In the genomic region with DNA sequence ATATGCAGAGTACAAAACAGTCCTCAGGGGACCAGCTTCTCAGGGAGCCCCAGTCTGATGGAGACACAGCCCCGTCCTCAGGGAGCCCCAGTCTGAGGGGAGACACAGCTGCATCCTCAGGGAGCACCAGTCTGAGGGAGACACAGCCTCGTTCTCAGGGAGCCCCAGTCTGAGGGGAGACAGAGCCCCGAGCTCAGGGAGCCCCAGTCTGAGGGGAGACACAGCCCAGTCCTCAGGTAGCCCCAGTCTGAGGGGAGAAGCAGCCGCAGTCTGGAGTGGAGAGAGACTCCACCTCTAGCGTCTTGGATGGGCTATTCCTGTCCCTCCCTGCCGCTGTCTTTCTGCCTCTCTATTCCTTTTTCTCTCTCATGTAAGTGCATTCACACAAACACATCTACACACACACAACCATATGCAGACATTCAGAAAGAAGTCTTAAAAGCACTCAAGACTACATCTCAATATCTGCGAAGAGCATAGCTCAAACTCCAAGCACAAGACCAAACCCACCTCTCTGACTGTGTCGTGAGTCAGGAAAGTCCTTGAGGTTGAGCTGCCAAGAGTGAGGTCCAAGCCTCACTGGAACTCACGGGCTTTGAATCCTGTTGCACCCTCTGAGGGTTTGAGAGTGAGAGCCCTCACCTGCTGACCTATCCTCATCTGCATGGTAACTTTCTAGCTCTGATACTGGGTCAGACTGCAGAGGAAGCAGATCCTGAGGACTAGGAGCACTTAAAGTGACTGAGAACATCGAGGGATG, we compare ENCODE assay signal across 33 cellular contexts.
"Had no signal": no experiment of that assay in that cellular context is flagged by ENCODE, and none has a peak within 500 bp of the region (broad histone marks: within the 10 kb centered on the region; RNA-seq: fewer than 3 reads in every experiment).

No MANE protein-coding gene starts in this region.

- H3K79me2 ChIP-seq: hepatocyte had no signal

- ATAC-seq: activated CD4-positive, CD25-positive, alpha-beta regulatory T cell treated with anti-CD3 and anti-CD28 coated beads, Interleukin-2, amount 50 U/mL, for 24 hours; activated CD8-positive, alpha-beta T cell treated with anti-CD3 and anti-CD28 coated beads for 36 hours; activated T-cell treated with anti-CD3 and anti-CD28 coated beads, Interleukin-2, amount 50 U/mL, for 4 hours; body of pancreas; effector memory CD8-positive, alpha-beta T cell; foreskin keratinocyte; gastrocnemius medialis; T-helper 17 cell had no signal

- H3K4me3 ChIP-seq: body of pancreas, cardiac muscle cell, esophagus muscularis mucosa, gastrocnemius medialis, heart right ventricle, hepatocyte had no signal

- H3K36me3 ChIP-seq: cardiac muscle cell, gastrocnemius medialis, heart right ventricle, WERI-Rb-1 had no signal

- H3K4me1 ChIP-seq: foreskin keratinocyte, gastrocnemius medialis had no signal

- FAIRE-seq: colon had no signal

- H3K4me3 Mint-ChIP-seq: activated B cell treated with CpG ODN at 0.5 μM for 24 hours; activated CD8-positive, alpha-beta T cell treated with anti-CD3 and anti-CD28 coated beads for 36 hours; activated naive CD4-positive, alpha-beta T cell treated with anti-CD3 and anti-CD28 coated beads for 36 hours; activated naive CD4-positive, alpha-beta T cell treated with anti-CD3 and anti-CD28 coated beads, Interleukin-2, amount 50 U/mL, for 24 hours; activated T-cell treated with anti-CD3 and anti-CD28 coated beads, Interleukin-2, amount 50 U/mL, for 4 hours; effector memory CD8-positive, alpha-beta T cell; T-helper 17 cell; T-helper 2 cell treated with Interferon-gamma antibody and Interleukin-4, amounts not matched to agents 5 μg/mL and 100 μg/mL, for 36 hours had no signal

- H3K36me3 Mint-ChIP-seq: activated naive CD4-positive, alpha-beta T cell treated with anti-CD3 and anti-CD28 coated beads, Interleukin-2, amount 50 U/mL, for 24 hours had no signal

- H3K27me3 ChIP-seq: body of pancreas, gastrocnemius medialis, hepatocyte had no signal

- DNase-seq: activated B cell treated with CpG ODN at 0.5 μM for 24 hours; activated CD4-positive, alpha-beta T cell treated with anti-CD3 and anti-CD28 coated beads for 48 hours; activated CD4-positive, alpha-beta T cell treated with anti-CD3 and anti-CD28 coated beads, Interleukin-2, amount 50 U/mL, for 1 hour; activated CD4-positive, alpha-beta T cell treated with anti-CD3 and anti-CD28 coated beads, Interleukin-2, amount 50 U/mL, for 48 hours; activated CD8-positive, alpha-beta memory T cell treated with anti-CD3 and anti-CD28 coated beads for 24 hours; activated CD8-positive, alpha-beta T cell treated with anti-CD3 and anti-CD28 coated beads for 36 hours; activated effector memory CD4-positive, alpha-beta T cell treated with anti-CD3 and anti-CD28 coated beads, Interleukin-2, amount 50 U/mL, for 16 hours; activated naive CD4-positive, alpha-beta T cell treated with anti-CD3 and anti-CD28 coated beads for 36 hours; activated T-cell treated with anti-CD3 and anti-CD28 coated beads, Interleukin-2, amount 50 U/mL, for 4 hours; amygdala; aorta; body of pancreas; cortex of kidney; dermis blood vessel endothelial cell; effector CD4-positive, alpha-beta T cell; effector memory CD8-positive, alpha-beta T cell; erythroblast; foreskin keratinocyte; gastrocnemius medialis; glutamatergic neuron; heart right ventricle; T-helper 1 cell; T-helper 17 cell; T1000; WERI-Rb-1 had no signal

- H3K9me3 ChIP-seq: body of pancreas, gastrocnemius medialis had no signal

- H3K27ac ChIP-seq: cardiac muscle cell, esophagus muscularis mucosa, foreskin keratinocyte, gastrocnemius medialis, heart right ventricle, hepatocyte, WERI-Rb-1 had no signal

- H3K27me3 Mint-ChIP-seq: activated CD8-positive, alpha-beta T cell treated with anti-CD3 and anti-CD28 coated beads for 36 hours; activated naive CD4-positive, alpha-beta T cell treated with anti-CD3 and anti-CD28 coated beads, Interleukin-2, amount 50 U/mL, for 24 hours had no signal

- H3K4me2 ChIP-seq: hepatocyte had no signal

- H2AFZ ChIP-seq: hepatocyte had no signal

- H3K27ac Mint-ChIP-seq: activated B cell treated with CpG ODN at 0.5 μM for 24 hours; activated CD8-positive, alpha-beta T cell treated with anti-CD3 and anti-CD28 coated beads for 36 hours; activated naive CD4-positive, alpha-beta T cell treated with anti-CD3 and anti-CD28 coated beads for 36 hours; activated naive CD4-positive, alpha-beta T cell treated with anti-CD3 and anti-CD28 coated beads, Interleukin-2, amount 50 U/mL, for 24 hours; activated T-helper 2 cell treated with anti-CD3 and anti-CD28 coated beads, Interferon-gamma antibody, Interleukin-2, Interleukin-4, amounts not matched to agents 10 μg/mL and 5 μg/mL and 100 μg/mL, durations not matched to agents 14 hours and 24 hours and 36 hours; T-helper 17 cell; T-helper 2 cell treated with Interferon-gamma antibody and Interleukin-4, amounts not matched to agents 5 μg/mL and 100 μg/mL, for 36 hours had no signal

- H3K9me3 Mint-ChIP-seq: activated B cell treated with CpG ODN at 0.5 μM for 24 hours; activated naive CD4-positive, alpha-beta T cell treated with anti-CD3 and anti-CD28 coated beads, Interleukin-2, amount 50 U/mL, for 24 hours; activated T-cell treated with anti-CD3 and anti-CD28 coated beads, Interleukin-2, amount 50 U/mL, for 4 hours; activated T-helper 2 cell treated with anti-CD3 and anti-CD28 coated beads, Interferon-gamma antibody, Interleukin-2, Interleukin-4, amounts not matched to agents 10 μg/mL and 5 μg/mL and 100 μg/mL, durations not matched to agents 14 hours and 24 hours and 36 hours; effector memory CD8-positive, alpha-beta T cell; T-helper 2 cell treated with Interferon-gamma antibody and Interleukin-4, amounts not matched to agents 5 μg/mL and 100 μg/mL, for 36 hours had no signal
